Comparison of ENCODE assay signal across 1 cellular context in genomic region chr6:37175332-37176267, GRCh38.
A peak's percentile ranks its signal among the peaks of the same experiment; 100 is the strongest.
TF ChIP-seq lines count a peak whose summit lies in the region.

No MANE protein-coding gene starts in this region.

TF ChIP-seq in K562, 482 proteins besides CTCF, POLR2A, EP300 and RAD21 (continued from another document and continues in another):
- TF ChIP-seq MGA (IDR thresholded peaks at IDR 0.05) (no peak), RBFOX2 (IDR thresholded peaks at IDR 0.05; ENCODE audit: low read depth, low read length) (peak; percentile 72), GTF2B (IDR thresholded peaks at IDR 0.05; ENCODE audit: extremely low read depth, insufficient read length) (no peak), FOXP4 (CRISPR knock-in tag; IDR thresholded peaks at IDR 0.05; ENCODE audit: borderline replicate concordance) (no peak), ZNF507 (tag; conservative IDR thresholded peaks at IDR 0.05) (no peak), ZNF764 (CRISPR knock-in tag; IDR thresholded peaks at IDR 0.05; ENCODE audit: low read depth) (peak; percentile 4; the same call in 1 of the 2 replicates), RFX5 (IDR thresholded peaks at IDR 0.05; ENCODE audit: low read depth, low read length) (no peak), LARP7 (IDR thresholded peaks at IDR 0.05) (no peak), OTX1 (CRISPR knock-in tag; IDR thresholded peaks at IDR 0.05) (peak; percentile 97), ZBTB12 (CRISPR knock-in tag; IDR thresholded peaks at IDR 0.05) (peak; percentile 5; the same call in 1 of the 2 replicates), CEBPG (CRISPR knock-in tag; IDR thresholded peaks at IDR 0.05) (no peak), CEBPG (tag; conservative IDR thresholded peaks at IDR 0.05 in 1 of 2, IDR thresholded peaks at IDR 0.05 in 1 of 2) (no peak), ZNF512 (tag; IDR thresholded peaks at IDR 0.05) (no peak), COPS2 (conservative IDR thresholded peaks at IDR 0.05) (no peak), ZNF75A (CRISPR knock-in tag; IDR thresholded peaks at IDR 0.05) (0 out of 2 replicates have a peak, but pooled peaks have one; percentile 80), KHSRP (IDR thresholded peaks at IDR 0.05) (no peak), SFPQ (IDR thresholded peaks at IDR 0.05; ENCODE audit: low read depth, low read length) (no peak), SRSF1 (IDR thresholded peaks at IDR 0.05; ENCODE audit: low read depth, low read length) (no peak), PTTG1 (tag; IDR thresholded peaks at IDR 0.05; ENCODE audit: low read depth) (no peak), ZNF444 (CRISPR knock-in tag; IDR thresholded peaks at IDR 0.05) (peak; percentile 79), SRSF3 (IDR thresholded peaks at IDR 0.05; ENCODE audit: insufficient read depth, low read length) (no peak), ADNP (tag; IDR thresholded peaks at IDR 0.05) (no peak), ZNF133 (CRISPR knock-in tag; IDR thresholded peaks at IDR 0.05) (peak; percentile 19; the same call in 1 of the 2 replicates), TCF7L2 (IDR thresholded peaks at IDR 0.05; ENCODE audit: low read depth, low read length) (no peak), CBX5 (IDR thresholded peaks at IDR 0.05; ENCODE audit: borderline replicate concordance, low read depth) (no peak), ELK3 (CRISPR knock-in tag; IDR thresholded peaks at IDR 0.05) (peak; percentile 96), ELF4 (CRISPR knock-in tag; IDR thresholded peaks at IDR 0.05) (peak; percentile 98), KAT2B (IDR thresholded peaks at IDR 0.05; ENCODE audit: low read depth, low read length) (no peak), RBM39 (optimal IDR thresholded peaks at IDR 0.05; ENCODE audit: low read depth, low read length) (no peak), HDAC1 (IDR thresholded peaks at IDR 0.05) (peak in 1 of 2 experiments; percentile 43; a peak in 1 of 4 replicates), ZNF124 (CRISPR knock-in tag; IDR thresholded peaks at IDR 0.05) (no peak), MAFF (IDR thresholded peaks at IDR 0.05; ENCODE audit: low read length) (no peak), ZNF347 (CRISPR knock-in tag; IDR thresholded peaks at IDR 0.05; ENCODE audit: low read depth) (no peak; the same call in 1 of the 2 replicates), XRCC3 (IDR thresholded peaks at IDR 0.05) (no peak), ZNF140 (CRISPR knock-in tag; IDR thresholded peaks at IDR 0.05) (no peak), POLR2G (IDR thresholded peaks at IDR 0.05; ENCODE audit: low read depth, low read length) (peak; percentile 72), NKRF (IDR thresholded peaks at IDR 0.05; ENCODE audit: borderline replicate concordance) (no peak), SLC30A9 (CRISPR knock-in tag; IDR thresholded peaks at IDR 0.05) (no peak), NCOA1 (IDR thresholded peaks at IDR 0.05; ENCODE audit: low read depth) (no peak), HNRNPH1 (optimal IDR thresholded peaks at IDR 0.05; ENCODE audit: low read depth, low read length) (no peak), ZKSCAN3 (CRISPR knock-in tag; IDR thresholded peaks at IDR 0.05) (no peak)
